Comparison of ENCODE assay signal across 8 cellular contexts in genomic region chr17:64961561-64962378, GRCh38. TPM values are rescaled to one million over a fixed set of nuclear protein-coding genes. Genes with fewer than 3 reads are reported as not detected.
DNase-seq lines count a peak whose midpoint lies in the region; TF ChIP-seq lines count a peak whose summit lies in the region.
"Not testable (repeated sequence)": the region's sequence is repeated elsewhere in the genome, so short reads cannot be mapped to it uniquely, and the experiment has no call there.

No MANE protein-coding gene starts in this region.

- H3K36me3 ChIP-seq in testis (ENCODE audit: low read depth, missing control alignments): not testable (repeated sequence)

- not testable (repeated sequence) for H3K4me3 ChIP-seq in fibroblast of mammary gland (ENCODE audit: control insufficient read depth, low read depth, low read length); testis

- H3T11ph ChIP-seq in H9 (ENCODE audit: low read length): not testable (repeated sequence)

- not testable (repeated sequence) for H3K27me3 ChIP-seq in H9 (ENCODE audit: insufficient read depth, low read length); testis

- H3K18ac ChIP-seq in H9 (ENCODE audit: insufficient read length, low read depth, low read length): not testable (repeated sequence)

- no CpG with 5 or more reads among the region's 13 CpGs for WGBS in H9 (ENCODE audit: extremely low coverage, insufficient read length, low lambda C conversion rate)
- WGBS in testis, 2 donors: 19% methylated on average over 13 of the region's 13 CpGs

- not testable (repeated sequence) for H3K23ac ChIP-seq in H9 (ENCODE audit: insufficient read length, low read depth, low read length)

- H3K4ac ChIP-seq in H9 (ENCODE audit: low read depth, low read length): not testable (repeated sequence)

- intact Hi-C loops in testis (cut with DNase I; ENCODE audit: low total_unique reads): not testable (repeated sequence)

- not testable (repeated sequence) for H3K14ac ChIP-seq in H9 (ENCODE audit: insufficient read depth, low read length)

- not testable (repeated sequence) for H4K20me1 ChIP-seq in H9 (ENCODE audit: control insufficient read depth, insufficient read depth, insufficient read length)

- H4K8ac ChIP-seq in H9 (replicated peaks; ENCODE audit: insufficient read length, low read depth, low read length): not testable (repeated sequence)

- H2AK5ac ChIP-seq in H9 (ENCODE audit: insufficient read length, low read length): not testable (repeated sequence)

- peaks cover 24% of the 10 kb centered on the region for H3K27me3 Mint-ChIP-seq in H9 (ENCODE audit: low read depth)

- not testable (repeated sequence) for H3K56ac ChIP-seq in H9 (ENCODE audit: insufficient read length, low read depth, low read length)

- CTCF ChIA-PET in RWPE1 (lab: Yijun Ruan, JAX): interaction anchor here (0.6 to 0.8 kb wide), 4 partner anchors 35 to 1735 kb away, joined by 3 to 5 read pairs (median 4); no protein-coding TSS in a partner anchor

- H3K79me1 ChIP-seq in H9 (ENCODE audit: insufficient read depth, low read depth, low read length, poor library complexity, severe bottlenecking): not testable (repeated sequence)

- POLR2A ChIA-PET in RWPE1 (lab: Yijun Ruan, JAX; ENCODE audit: low non-redundant PET): not testable (repeated sequence)

- not testable (repeated sequence) for H3K9me3 Mint-ChIP-seq in H9

- H3K9ac ChIP-seq in H9 (ENCODE audit: extremely low read depth, insufficient read length, low read length): not testable (repeated sequence)

- not testable (repeated sequence) for H3K36me3 Mint-ChIP-seq in H9 (ENCODE audit: insufficient read depth in 1 of 3, low read depth in 3 of 3)

- not testable (repeated sequence) for H3K79me2 ChIP-seq in H9 (ENCODE audit: insufficient read depth, low read length)

- DNase-seq in DMS153 treated with DMSO at 0.1 percent for 48 hours (lab: John Stamatoyannopoulos, UW; ENCODE audit: unreplicated experiment) (peak; percentile 25), H9 (peak; percentile 45), NCI-H1417 (lab: John Stamatoyannopoulos, UW) (peak; percentile 57 to 88 (median 78)), activated gamma-delta T cell treated with Interleukin-2 at 50 U/mL for 16 hours (peak; percentile 72), fibroblast of mammary gland (ENCODE audit: low read depth) (peak; percentile 79), myocyte (ENCODE audit: low read depth) (peak; percentile 73), testis (peak; percentile 86)
- DNase-seq in RWPE1 (ENCODE audit: low spot score): not testable (repeated sequence)

- H3K27ac ChIP-seq in H9 (ENCODE audit: insufficient read length, low read depth, low read length); RWPE1; testis: not testable (repeated sequence)

- H4K91ac ChIP-seq in H9 (ENCODE audit: insufficient read length, low read depth, low read length): not testable (repeated sequence)

- H3K9me3 ChIP-seq in H9 (ENCODE audit: control insufficient read depth, low read depth, low read length); testis: not testable (repeated sequence)

- not testable (repeated sequence) for H2BK15ac ChIP-seq in H9 (ENCODE audit: low read depth, low read length)

- H2BK20ac ChIP-seq in H9 (ENCODE audit: low read depth, low read length, poor library complexity, severe bottlenecking): not testable (repeated sequence)

- not testable (repeated sequence) for H2BK5ac ChIP-seq in H9 (ENCODE audit: insufficient read length, low read length)

- H4K5ac ChIP-seq in H9 (ENCODE audit: insufficient read length, low read depth, low read length): not testable (repeated sequence)

- not testable (repeated sequence) for TF ChIP-seq POLR2A in testis (IDR thresholded peaks at IDR 0.05)

- TF ChIP-seq CTCF in H9 (conservative IDR thresholded peaks at IDR 0.05): peak; percentile 75
- TF ChIP-seq CTCF in RWPE1 (conservative IDR thresholded peaks at IDR 0.05; ENCODE audit: low read depth): peak; percentile 80
- peak; percentile 49 for TF ChIP-seq CTCF in fibroblast of mammary gland (conservative IDR thresholded peaks at IDR 0.05; ENCODE audit: control insufficient read depth, insufficient read depth, low read depth, low read length)
- TF ChIP-seq CTCF in testis (IDR thresholded peaks at IDR 0.05): peak; percentile 68 to 82 (median 72)

- H2AFZ ChIP-seq in H9 (ENCODE audit: low read length): not testable (repeated sequence)

- H3K4me1 Mint-ChIP-seq in H9: not testable (repeated sequence)

- not testable (repeated sequence) for H3K4me1 ChIP-seq in H9 (ENCODE audit: insufficient read depth, low read length); testis

- H3K27ac Mint-ChIP-seq in H9: not testable (repeated sequence)

- H2BK120ac ChIP-seq in H9 (ENCODE audit: low read depth, low read length, poor library complexity, severe bottlenecking): not testable (repeated sequence)

- not testable (repeated sequence) for H3K23me2 ChIP-seq in H9 (ENCODE audit: insufficient read length, low read depth, low read length, poor library complexity, severe bottlenecking)

- H2BK12ac ChIP-seq in H9 (ENCODE audit: insufficient read length, low read depth, low read length): not testable (repeated sequence)

- H3K4me3 Mint-ChIP-seq in H9: not testable (repeated sequence)

- H3K4me2 ChIP-seq in H9 (ENCODE audit: insufficient read depth, insufficient read length, low read length): not testable (repeated sequence)

RNA-seq across cellular contexts. Expression of gene LRRC37A3, which starts 42.5 kb away (rescaled TPM):
- total RNA-seq in H9 (2021) (5.4 and 7.1 TPM in 2 replicates), myocyte (5.1 and 7.4 TPM in 2 replicates), testis (10 to 100 TPM; 20.4 to 39.5 TPM)
- polyA plus RNA-seq in myocyte (2012): 15.1 TPM
- 41.8 TPM for polyA plus RNA-seq in testis (ENCODE audit: insufficient read depth, low read depth, low replicate concordance)
